Comparison of ENCODE assay signal across 10 cellular contexts in the genomic region with DNA sequence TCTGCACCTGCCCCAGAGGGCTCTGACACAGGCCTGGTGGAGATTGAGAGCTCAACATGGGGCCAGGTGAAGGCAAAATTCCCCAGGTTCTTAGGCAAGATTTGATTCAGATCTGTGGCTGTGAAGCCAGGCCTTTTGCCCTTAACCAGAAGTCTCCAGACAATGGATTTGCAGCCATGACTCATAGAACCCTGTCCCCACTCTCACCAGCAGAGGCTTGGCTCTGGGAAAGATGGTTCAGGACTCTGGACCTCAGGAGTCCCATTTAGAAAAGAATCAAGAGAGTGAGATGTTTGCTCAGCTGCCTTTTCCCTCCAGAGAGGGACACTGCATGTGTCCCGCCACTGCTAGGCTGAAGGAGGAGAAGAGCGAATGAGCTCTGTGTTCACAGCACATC.
DNase-seq lines count a peak whose midpoint lies in the region; ATAC-seq, FAIRE-seq and TF ChIP-seq lines count a peak whose summit lies in the region.
"Had no signal": no experiment of that assay in that cellular context is flagged by ENCODE, and none has a peak within 500 bp of the region (broad histone marks: within the 10 kb centered on the region; RNA-seq: fewer than 3 reads in every experiment).

No MANE protein-coding gene starts in this region.

- no peaks in the 10 kb centered on the region for H3F3A ChIP-seq in SK-N-SH (replicated peaks; ENCODE audit: insufficient read depth)

- no peak for FAIRE-seq in small intestine (lab: Jason Lieb, UNC)

- no peak for DNase-seq in activated naive CD4-positive, alpha-beta T cell treated with anti-CD3 and anti-CD28 coated beads, Interleukin-2, amount 50 U/mL, for 16 hours
- DNase-seq in SK-N-SH (no peak), fibroblast of peridontal ligament (ENCODE audit: extremely low read depth) (peak; percentile 46), stromal cell of bone marrow (ENCODE audit: low read depth) (peak; percentile 51), HUDEP-2 (lab: John Stamatoyannopoulos, UW; ENCODE audit: unreplicated experiment in 76 of 76) (no peak), small intestine (no peak)
- DNase-seq: activated CD4-positive, alpha-beta T cell treated with anti-CD3 and anti-CD28 coated beads, Interleukin-2, amount 50 U/mL, for 4 hours had no signal

- H3K27ac ChIP-seq in SK-N-SH (ENCODE audit: low read depth in 2 of 2, low read length in 1 of 2) (no peak overlapping the region), small intestine (ENCODE audit: low read depth in 1 of 2, low read length in 1 of 2) (peak overlapping the region in 1 of 2 donors; percentile 42)
- H3K27ac ChIP-seq: neutrophil had no signal

- TF ChIP-seq EP300 in SK-N-SH (IDR thresholded peaks at IDR 0.05; ENCODE audit: borderline replicate concordance in 1 of 2, low read depth in 1 of 2, low read length in 1 of 2) = no peak

- H3K27me3 ChIP-seq in SK-N-SH (ENCODE audit: insufficient read depth) (no peaks in the 10 kb centered on the region), small intestine (ENCODE audit: control insufficient read depth in 2 of 2, insufficient read depth in 2 of 2, low read length in 2 of 2) (no peaks in the 10 kb centered on the region)
- H3K27me3 ChIP-seq: neutrophil had no signal

- H3K9ac ChIP-seq in SK-N-SH = no peak overlapping the region

- no peaks in the 10 kb centered on the region for H4K20me1 ChIP-seq in SK-N-SH (ENCODE audit: insufficient read depth)

- ATAC-seq in GM21381 (IDR thresholded peaks at IDR 0.05; ENCODE audit: unreplicated experiment) = no peak

- no peaks in the 10 kb centered on the region for H3K36me3 Mint-ChIP-seq in activated naive CD4-positive, alpha-beta T cell treated with anti-CD3 and anti-CD28 coated beads, Interleukin-2, amount 50 U/mL, for 24 hours

- H3K4me1 Mint-ChIP-seq in activated naive CD4-positive, alpha-beta T cell treated with anti-CD3 and anti-CD28 coated beads, Interleukin-2, amount 50 U/mL, for 24 hours = peaks cover 74% of the 10 kb centered on the region

- peaks cover 0 to 5% of the 10 kb centered on the region in 2 experiments; a peak in 1 of 4 replicates for H3K4me1 ChIP-seq in SK-N-SH (ENCODE audit: control insufficient read depth in 1 of 2, insufficient read depth in 2 of 2, low read depth in 1 of 2, low read length in 1 of 2)
- no peaks in the 10 kb centered on the region for H3K4me1 ChIP-seq in small intestine (ENCODE audit: control insufficient read depth in 2 of 2, insufficient read depth in 1 of 2, low read depth in 1 of 2, low read length in 1 of 2)

- H3K27me3 Mint-ChIP-seq in activated naive CD4-positive, alpha-beta T cell treated with anti-CD3 and anti-CD28 coated beads, Interleukin-2, amount 50 U/mL, for 24 hours = no peaks in the 10 kb centered on the region

- no peaks in the 10 kb centered on the region for H3K9me2 ChIP-seq in SK-N-SH

- H3K9me3 ChIP-seq in SK-N-SH (no peaks in the 10 kb centered on the region), small intestine (ENCODE audit: control insufficient read depth, low read depth) (no peaks in the 10 kb centered on the region)
- H3K9me3 ChIP-seq: neutrophil had no signal

- peak overlapping the region; percentile 76 for H3K4me3 Mint-ChIP-seq in activated naive CD4-positive, alpha-beta T cell treated with anti-CD3 and anti-CD28 coated beads, Interleukin-2, amount 50 U/mL, for 24 hours

- H3K4me3 ChIP-seq in SK-N-SH (ENCODE audit: low read depth in 2 of 2, low read length in 1 of 2) (no peak overlapping the region), small intestine (ENCODE audit: low read depth in 1 of 2, low read length in 2 of 2) (no peak overlapping the region)

- H2AFZ ChIP-seq in SK-N-SH (ENCODE audit: low read depth) = no peak overlapping the region

- POLR2A ChIA-PET in SK-N-SH (lab: Yijun Ruan, JAX) = no interaction called here

- CTCF ChIA-PET in SK-N-SH (lab: Yijun Ruan, JAX) = no interaction called here

- no peak for TF ChIP-seq RAD21 in SK-N-SH (IDR thresholded peaks at IDR 0.05; ENCODE audit: low read length)

- H3K36me3 ChIP-seq in SK-N-SH (replicated peaks in 1 of 2; ENCODE audit: control insufficient read depth in 1 of 2, insufficient read depth in 2 of 2, low read length in 1 of 2) (no peaks in the 10 kb centered on the region), small intestine (ENCODE audit: control insufficient read depth in 2 of 2, insufficient read depth in 2 of 2, low read length in 2 of 2) (no peaks in the 10 kb centered on the region)
- H3K36me3 ChIP-seq: neutrophil had no signal

- H3K4me2 ChIP-seq in SK-N-SH = no peak overlapping the region

- H3K27ac Mint-ChIP-seq in activated naive CD4-positive, alpha-beta T cell treated with anti-CD3 and anti-CD28 coated beads, Interleukin-2, amount 50 U/mL, for 24 hours = peak overlapping the region; percentile 90

- H3K79me2 ChIP-seq in SK-N-SH (ENCODE audit: insufficient read depth) = no peaks in the 10 kb centered on the region

- TF ChIP-seq CTCF in SK-N-SH (IDR thresholded peaks at IDR 0.05) = no peak

- no peaks in the 10 kb centered on the region for H3K9me3 Mint-ChIP-seq in activated naive CD4-positive, alpha-beta T cell treated with anti-CD3 and anti-CD28 coated beads, Interleukin-2, amount 50 U/mL, for 24 hours

- WGBS in SK-N-SH (ENCODE audit: low lambda C conversion rate) = 85% methylated on average over 2 of the region's 2 CpGs
- WGBS in small intestine, 3 donors = 57 to 90% (median 69%) methylated on average over 2 of the region's 2 CpGs

TF ChIP-seq in SK-N-SH, 30 proteins besides CTCF, POLR2A, EP300 and RAD21:
- TF ChIP-seq REST (IDR thresholded peaks at IDR 0.05; ENCODE audit: low read depth, low read length) = peak; percentile 21; the same call in 1 of the 2 replicates
- TF ChIP-seq ELF1 (IDR thresholded peaks at IDR 0.05) = no peak

Comparison
In these comparisons a context has a peak if more than half of its experiments do, and no peak if none do; other contexts are left out.
1. DNase-seq: peak in fibroblast of peridontal ligament (single experiment) and stromal cell of bone marrow (single experiment); none in activated naive CD4-positive, alpha-beta T cell treated with anti-CD3 and anti-CD28 coated beads, Interleukin-2, amount 50 U/mL, for 16 hours (single experiment), SK-N-SH (single experiment), HUDEP-2 (0 of 76) and small intestine (single experiment).